ENCODE assay signal across 9 cellular contexts in the genomic region with DNA sequence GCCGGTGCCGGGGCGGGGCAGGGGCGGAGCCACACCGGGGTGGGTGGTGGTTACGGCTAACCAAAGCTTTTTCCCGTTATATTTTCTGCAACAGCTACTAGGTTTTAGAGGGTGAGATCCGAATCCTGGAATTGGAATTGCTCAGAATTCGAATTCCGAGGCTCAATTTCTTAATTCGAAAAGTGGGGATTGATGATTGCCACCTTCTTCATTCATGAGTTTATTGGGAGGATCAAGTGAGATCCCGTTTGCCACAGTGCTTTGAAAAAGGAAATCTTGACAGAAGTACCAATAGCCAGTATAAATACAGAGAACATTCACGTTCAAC. TPM values are rescaled to one million over a fixed set of nuclear protein-coding genes. Genes with fewer than 3 reads are reported as not detected.
A peak's percentile ranks its signal among the peaks of the same experiment; 100 is the strongest.
DNase-seq lines count a peak whose midpoint lies in the region; ATAC-seq and TF ChIP-seq lines count a peak whose summit lies in the region.
"Had no signal": no experiment of that assay in that cellular context is flagged by ENCODE, and none has a peak within 500 bp of the region (broad histone marks: within the 10 kb centered on the region; RNA-seq: fewer than 3 reads in every experiment).

No MANE protein-coding gene starts in this region.

- H3K4me1 ChIP-seq in HEK293 (ENCODE audit: control insufficient read depth, insufficient read depth, low read length) (peaks cover 2% of the 10 kb centered on the region), iPS-18a (ENCODE audit: control insufficient read depth, low read depth, low read length) (peaks cover 8% of the 10 kb centered on the region), stomach smooth muscle (ENCODE audit: control insufficient read depth, insufficient read depth, low read length) (peaks cover 9% of the 10 kb centered on the region)

- POLR2A ChIA-PET in HEK293 (lab: Yijun Ruan, JAX) (interaction anchor here (0.6 to 2.8 kb wide), 3 partner anchors 29 to 354 kb away, joined by 3 to 25 read pairs (median 18); a partner anchor contains a TSS), WTC11 (lab: Charles Lee) (interaction anchor here (0.5 to 1.3 kb wide), 3 partner anchors 14 to 107 kb away, joined by 3 to 8 read pairs (median 4); a partner anchor contains a TSS)

- H3K27me3 ChIP-seq in iPS-18a (ENCODE audit: control insufficient read depth, insufficient read depth, low read length) (no peaks in the 10 kb centered on the region), stomach smooth muscle (ENCODE audit: control insufficient read depth in 1 of 2, insufficient read depth in 2 of 2, low read length in 2 of 2) (no peaks in the 10 kb centered on the region)

- peaks cover 0 to 10% of the 10 kb centered on the region in 2 experiments; a peak in 1 of 3 replicates for H3K36me3 ChIP-seq in HEK293 (ENCODE audit: control insufficient read depth in 2 of 2, insufficient read depth in 1 of 2, low read length in 2 of 2)
- no peaks in the 10 kb centered on the region for H3K36me3 ChIP-seq in iPS-18a (ENCODE audit: control insufficient read depth, low read depth, low read length)
- H3K36me3 ChIP-seq in stomach smooth muscle (ENCODE audit: control insufficient read depth in 2 of 2, insufficient read depth in 2 of 2, low read length in 2 of 2) = peaks cover 5% of the 10 kb centered on the region in 2 donors

- H3K4me1 Mint-ChIP-seq in WTC11 = peaks cover 17% of the 10 kb centered on the region

- CTCF ChIA-PET in HEK293 (lab: Yijun Ruan, JAX) (interaction anchor here (0.6 to 0.7 kb wide), 3 partner anchors 67 to 798 kb away, joined by 3 to 4 read pairs (median 3); no protein-coding TSS in a partner anchor), WTC11 (lab: Charles Lee) (interaction anchor here (0.7 to 3.2 kb wide), 4 partner anchors 29 to 256 kb away, joined by 3 to 17 read pairs (median 6); a partner anchor contains a TSS)

- H3K9me3 Mint-ChIP-seq in WTC11 = no peaks in the 10 kb centered on the region

- peaks cover 9% of the 10 kb centered on the region for H3K36me3 Mint-ChIP-seq in WTC11

- H3K4me3 ChIP-seq in HEK293 (ENCODE audit: low read depth, low read length) (peak overlapping the region; percentile 38), iPS-18a (ENCODE audit: low read length) (peak overlapping the region; percentile 60), stomach smooth muscle (ENCODE audit: low read length in 2 of 2) (peak overlapping the region; percentile 68 to 83)

- no peaks in the 10 kb centered on the region for H3K27me3 Mint-ChIP-seq in WTC11 (ENCODE audit: low read depth)

- H3K27ac ChIP-seq in HEK293 (ENCODE audit: extremely low read depth, low read depth, low read length) (peak overlapping the region; percentile 98; the same call in 1 of the 2 replicates), iPS-18a (ENCODE audit: low read length) (no peak overlapping the region), stomach smooth muscle (ENCODE audit: low read length) (peak overlapping the region; percentile 90)

- ATAC-seq in WTC11 = no peak
- no peak for ATAC-seq in HG02642 (IDR thresholded peaks at IDR 0.05; ENCODE audit: poor library complexity, unreplicated experiment)
- ATAC-seq in GM19397 (IDR thresholded peaks at IDR 0.05; ENCODE audit: unreplicated experiment) = no peak

- H3K9ac ChIP-seq in iPS-18a (ENCODE audit: low read length) (peak overlapping the region; percentile 81), stomach smooth muscle (ENCODE audit: low read length in 2 of 2) (peak overlapping the region; percentile 3 to 68)

- TF ChIP-seq CTCF in HEK293 (tag by site-specific recombination; IDR thresholded peaks at IDR 0.05) (no peak), WTC11 (IDR thresholded peaks at IDR 0.05) (no peak)

- DNase-seq in WTC11 (ENCODE audit: low spot score) (no peak), NCI-H1105 treated with DMSO at 0.1 percent for 48 hours (lab: John Stamatoyannopoulos, UW) (no peak), NCI-H526 (lab: John Stamatoyannopoulos, UW) (no peak)
- DNase-seq: NCI-H1436 treated with DMSO at 0.1 percent for 48 hours had no signal

- no peak overlapping the region for H3K27ac Mint-ChIP-seq in WTC11

- H3K9me3 ChIP-seq in HEK293 (ENCODE audit: control insufficient read depth, insufficient read depth, low read depth, low read length) (no peaks in the 10 kb centered on the region), iPS-18a (ENCODE audit: control insufficient read depth, low read depth, low read length) (no peaks in the 10 kb centered on the region), stomach smooth muscle (ENCODE audit: control insufficient read depth in 2 of 2, low read length in 2 of 2) (no peaks in the 10 kb centered on the region)

- H3K4me3 Mint-ChIP-seq in WTC11 = peak overlapping the region; percentile 78

TF ChIP-seq in HEK293, 187 proteins besides CTCF, POLR2A, EP300 and RAD21:
- TF ChIP-seq ZNF341 (tag by site-specific recombination; IDR thresholded peaks at IDR 0.05; ENCODE audit: low read depth) (no peak), ZNF664 (tag by site-specific recombination; IDR thresholded peaks at IDR 0.05) (peak; percentile 92), OSR2 (tag by site-specific recombination; IDR thresholded peaks at IDR 0.05) (no peak), ZBTB17 (tag by site-specific recombination; IDR thresholded peaks at IDR 0.05) (peak; percentile 46; the same call in 1 of the 2 replicates), ZNF660 (tag by site-specific recombination; IDR thresholded peaks at IDR 0.05) (peak; percentile 5; the same call in 1 of the 2 replicates), SCRT2 (tag by site-specific recombination; IDR thresholded peaks at IDR 0.05) (no peak), KLF7 (tag by site-specific recombination; IDR thresholded peaks at IDR 0.05; ENCODE audit: borderline replicate concordance) (no peak)
TF ChIP-seq in HEK293: peak in this region for 3.

TF ChIP-seq in WTC11, 78 proteins besides CTCF, POLR2A, EP300 and RAD21:
- TF ChIP-seq ZNF232 (CRISPR knock-in tag; IDR thresholded peaks at IDR 0.05) (no peak), ZNF263 (CRISPR knock-in tag; IDR thresholded peaks at IDR 0.05; ENCODE audit: low read depth) (no peak), KAT7 (CRISPR knock-in tag; IDR thresholded peaks at IDR 0.05; ENCODE audit: borderline replicate concordance) (no peak)
- TF ChIP-seq, protein P1, sequence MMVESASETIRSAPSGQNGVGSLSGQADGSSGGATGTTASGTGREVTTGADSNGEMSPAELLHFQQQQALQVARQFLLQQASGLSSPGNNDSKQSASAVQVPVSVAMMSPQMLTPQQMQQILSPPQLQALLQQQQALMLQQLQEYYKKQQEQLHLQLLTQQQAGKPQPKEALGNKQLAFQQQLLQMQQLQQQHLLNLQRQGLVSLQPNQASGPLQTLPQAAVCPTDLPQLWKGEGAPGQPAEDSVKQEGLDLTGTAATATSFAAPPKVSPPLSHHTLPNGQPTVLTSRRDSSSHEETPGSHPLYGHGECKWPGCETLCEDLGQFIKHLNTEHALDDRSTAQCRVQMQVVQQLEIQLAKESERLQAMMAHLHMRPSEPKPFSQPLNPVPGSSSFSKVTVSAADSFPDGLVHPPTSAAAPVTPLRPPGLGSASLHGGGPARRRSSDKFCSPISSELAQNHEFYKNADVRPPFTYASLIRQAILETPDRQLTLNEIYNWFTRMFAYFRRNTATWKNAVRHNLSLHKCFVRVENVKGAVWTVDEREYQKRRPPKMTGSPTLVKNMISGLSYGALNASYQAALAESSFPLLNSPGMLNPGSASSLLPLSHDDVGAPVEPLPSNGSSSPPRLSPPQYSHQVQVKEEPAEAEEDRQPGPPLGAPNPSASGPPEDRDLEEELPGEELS (CRISPR knock-in tag; IDR thresholded peaks at IDR 0.05) = no peak

RNA-seq across cellular contexts. Expression of a gene that starts 0.2 kb away (rescaled TPM):
- 28.7 to 31.3 TPM (median 30.7 TPM) in 3 replicates for total RNA-seq in WTC11 (2021)

RNA-seq across cellular contexts. Expression of a gene that starts 0.5 kb away (rescaled TPM):
- 2.6 to 4.2 TPM (median 3.1 TPM) in 3 replicates for total RNA-seq in WTC11 (2021)

RNA-seq across cellular contexts. Expression of a gene that starts 29.0 kb away (rescaled TPM):
- 16.6 to 18.5 TPM (median 18.0 TPM) in 3 replicates for total RNA-seq in WTC11 (2021)

RNA-seq across cellular contexts. Expression of a gene that starts 32.6 kb away (rescaled TPM):
- 0.57 to 0.85 TPM (median 0.73 TPM) in 3 replicates for total RNA-seq in WTC11 (2021)

RNA-seq across cellular contexts. Expression of a gene that starts 50.4 kb away (rescaled TPM):
- 5.1 to 6.3 TPM (median 5.3 TPM) in 3 replicates for total RNA-seq in WTC11 (2021)
